8 cellular contexts compared by ENCODE assay signal in the genomic region with DNA sequence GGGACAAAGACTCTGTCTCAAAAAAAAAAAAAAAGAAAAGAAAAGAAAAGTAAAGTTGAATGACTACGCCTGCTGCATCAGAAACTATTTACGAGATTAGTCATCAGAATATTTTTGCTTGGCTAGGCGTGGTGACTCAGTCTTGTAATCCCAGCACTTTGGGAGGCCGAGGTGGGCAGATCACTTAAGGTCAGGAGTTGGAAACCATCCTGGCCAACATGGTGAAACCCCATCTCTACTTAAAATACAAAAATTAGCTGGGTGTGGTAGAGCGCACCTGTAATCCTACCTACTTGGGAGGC.
A peak's percentile ranks its signal among the peaks of the same experiment; 100 is the strongest.
DNase-seq lines count a peak whose midpoint lies in the region; ATAC-seq, FAIRE-seq and TF ChIP-seq lines count a peak whose summit lies in the region.
"Not testable (repeated sequence)": the region's sequence is repeated elsewhere in the genome, so short reads cannot be mapped to it uniquely, and the experiment has no call there.

No MANE protein-coding gene starts in this region.

- not testable (repeated sequence) for DNase-seq in Calu3
- DNase-seq in NB4 (ENCODE audit: low read depth) (peak; percentile 15), GM12878 (ENCODE audit: low read depth, low spot score) (peak; percentile 34), foreskin melanocyte (peak; percentile 53), small intestine (peak; percentile 49)

- not testable (repeated sequence) for H2AFZ ChIP-seq in GM12878 (ENCODE audit: control insufficient read depth, low read depth, low read length)

- H3K27ac ChIP-seq in HEK293 (ENCODE audit: extremely low read depth, low read depth, low read length); GM12878 (ENCODE audit: control insufficient read depth, insufficient read depth); small intestine (ENCODE audit: low read depth in 1 of 2, low read length in 1 of 2): not testable (repeated sequence)

- not testable (repeated sequence) for H3K27me3 Mint-ChIP-seq in Calu3 (ENCODE audit: unreplicated experiment)

- TF ChIP-seq POLR2A in NB4 (IDR thresholded peaks at IDR 0.05; ENCODE audit: extremely low read depth, insufficient read length); GM12878 (IDR thresholded peaks at IDR 0.05; ENCODE audit: low read depth, low read length): not testable (repeated sequence)

- TF ChIP-seq CTCF in Calu3 (IDR thresholded peaks at IDR 0.05; ENCODE audit: unreplicated experiment); HEK293 (tag by site-specific recombination; IDR thresholded peaks at IDR 0.05); NB4 (IDR thresholded peaks at IDR 0.05; ENCODE audit: low read depth, low read length); GM12878 (IDR thresholded peaks at IDR 0.05 in 2 of 3, conservative IDR thresholded peaks at IDR 0.05 in 1 of 3; ENCODE audit: control insufficient read depth in 2 of 3, extremely low read depth in 1 of 3, insufficient read depth in 1 of 3, low read depth in 3 of 3, low read length in 3 of 3): not testable (repeated sequence)

- peak overlapping the region; percentile 5 for H3K27ac Mint-ChIP-seq in Calu3 (ENCODE audit: unreplicated experiment)

- H3K79me2 ChIP-seq in GM12878 (ENCODE audit: control insufficient read depth, insufficient read depth, low read length): not testable (repeated sequence)

- peaks cover 17% of the 10 kb centered on the region for H3K36me3 Mint-ChIP-seq in Calu3 (ENCODE audit: insufficient read depth, unreplicated experiment)

- not testable (repeated sequence) for H4K20me1 ChIP-seq in GM12878 (ENCODE audit: control insufficient read depth, insufficient read depth)

- H3K36me3 ChIP-seq in HEK293 (ENCODE audit: control insufficient read depth in 2 of 2, insufficient read depth in 1 of 2, low read length in 2 of 2); GM12878 (ENCODE audit: control insufficient read depth in 2 of 2, insufficient read depth in 2 of 2, low read length in 1 of 2); small intestine (ENCODE audit: control insufficient read depth in 2 of 2, insufficient read depth in 2 of 2, low read length in 2 of 2): not testable (repeated sequence)

- H3K27me3 ChIP-seq in GM12878 (replicated peaks in 1 of 2; ENCODE audit: control insufficient read depth in 2 of 2, insufficient read depth in 2 of 2, low read length in 1 of 2); small intestine (ENCODE audit: control insufficient read depth in 2 of 2, insufficient read depth in 2 of 2, low read length in 2 of 2): not testable (repeated sequence)

- not testable (repeated sequence) for H3K4me2 ChIP-seq in GM12878 (ENCODE audit: control insufficient read depth, insufficient read depth)

- H3K9me3 ChIP-seq in HEK293 (ENCODE audit: control insufficient read depth, insufficient read depth, low read depth, low read length); GM12878 (replicated peaks; ENCODE audit: control insufficient read depth, insufficient read depth, low read length); small intestine (ENCODE audit: control insufficient read depth, low read depth): not testable (repeated sequence)

- CTCF ChIA-PET in Calu3 (lab: Charles Lee): interaction anchor here (0.8 to 1.1 kb wide), 5 partner anchors 8 to 64 kb away, joined by 3 to 6 read pairs (median 3); no protein-coding TSS in a partner anchor
- CTCF ChIA-PET in HEK293 (lab: Yijun Ruan, JAX): interaction anchor here (0.6 to 0.8 kb wide), 2 partner anchors 24 to 78 kb away, joined by 3 read pairs; no protein-coding TSS in a partner anchor
- CTCF ChIA-PET in GM12878 (lab: Yijun Ruan, JAX): not testable (repeated sequence)

- ATAC-seq in GM19023 (IDR thresholded peaks at IDR 0.05; ENCODE audit: unreplicated experiment) (peak; percentile 78), HG03175 (IDR thresholded peaks at IDR 0.05; ENCODE audit: unreplicated experiment) (peak; percentile 84), GM12878 (peak; percentile 90)

- TF ChIP-seq RAD21 in GM12878 (IDR thresholded peaks at IDR 0.05; ENCODE audit: insufficient read depth, low read depth, low read length): not testable (repeated sequence)

- H3K4me3 ChIP-seq in HEK293 (ENCODE audit: low read depth, low read length); NB4 (ENCODE audit: low read depth, low read length); GM12878; small intestine (ENCODE audit: low read depth in 1 of 2, low read length in 2 of 2): not testable (repeated sequence)

- WGBS in GM12878 (ENCODE audit: insufficient coverage, insufficient replicate concordance, low lambda C conversion rate, missing lambda C conversion rate): 0% methylated on average over 5 of the region's 5 CpGs
- 63 to 82% (median 66%) methylated on average over 5 of the region's 5 CpGs for WGBS in small intestine, 3 donors

- peaks cover 33% of the 10 kb centered on the region for H3K4me1 Mint-ChIP-seq in Calu3 (ENCODE audit: low read depth, unreplicated experiment)

- H3K9ac ChIP-seq in GM12878 (ENCODE audit: control insufficient read depth, insufficient read depth, low read length): not testable (repeated sequence)

- H3K4me3 Mint-ChIP-seq in Calu3 (ENCODE audit: low read depth, unreplicated experiment): peak overlapping the region; percentile 44

- RAD21 ChIA-PET in GM12878 (lab: Charles Lee; ENCODE audit: unreplicated experiment): not testable (repeated sequence)

- in situ Hi-C loops in GM12878 (cut with MboI): not testable (repeated sequence)

- POLR2A ChIA-PET in HEK293 (lab: Yijun Ruan, JAX): not testable (repeated sequence)
- POLR2A ChIA-PET in GM12878 (lab: Charles Lee): interaction anchor here (0.6 kb wide), 1 partner anchor 1264 kb away, joined by 3 read pairs; no protein-coding TSS in a partner anchor

- peak; percentile 83 for FAIRE-seq in GM12878 (lab: Jason Lieb, UNC)
- not testable (repeated sequence) for FAIRE-seq in small intestine (lab: Jason Lieb, UNC)

- TF ChIP-seq EP300 in GM12878 (IDR thresholded peaks at IDR 0.05; ENCODE audit: borderline replicate concordance in 1 of 2, control insufficient read depth in 1 of 2, low read depth in 2 of 2, low read length in 2 of 2): not testable (repeated sequence)

- SMC1A ChIA-PET in GM12878 (lab: Charles Lee; ENCODE audit: uncharacterized antibody, unreplicated experiment): not testable (repeated sequence)

- BruUV-seq in Calu3 (replicated peaks; lab: Mats Ljungman, UMichigan); GM12878 (replicated peaks; lab: Mats Ljungman, UMichigan): not testable (repeated sequence)

- H3K4me1 ChIP-seq in HEK293 (ENCODE audit: control insufficient read depth, insufficient read depth, low read length); GM12878 (ENCODE audit: control insufficient read depth, insufficient read depth, low read length); small intestine (ENCODE audit: control insufficient read depth in 2 of 2, insufficient read depth in 1 of 2, low read depth in 1 of 2, low read length in 1 of 2): not testable (repeated sequence)

- intact Hi-C loops in Calu3 (cut with micrococcal nuclease; ENCODE audit: unreplicated experiment) (loop anchor here (5.0 kb wide), 1 partner anchor 64 kb away; no protein-coding TSS in a partner anchor), GM12878 (cut with micrococcal nuclease; ENCODE audit: unreplicated experiment) (loop anchor here (5.0 kb wide), 1 partner anchor 74 kb away; no protein-coding TSS in a partner anchor)

- H3K9me3 Mint-ChIP-seq in Calu3 (ENCODE audit: low read depth, unreplicated experiment): not testable (repeated sequence)

TF ChIP-seq in HEK293, 187 proteins besides CTCF, POLR2A, EP300 and RAD21 (continues in another document):
- TF ChIP-seq PRDM1 (tag by site-specific recombination; IDR thresholded peaks at IDR 0.05): peak; percentile 57; the same call in 1 of the 2 replicates
- TF ChIP-seq, protein P1, sequence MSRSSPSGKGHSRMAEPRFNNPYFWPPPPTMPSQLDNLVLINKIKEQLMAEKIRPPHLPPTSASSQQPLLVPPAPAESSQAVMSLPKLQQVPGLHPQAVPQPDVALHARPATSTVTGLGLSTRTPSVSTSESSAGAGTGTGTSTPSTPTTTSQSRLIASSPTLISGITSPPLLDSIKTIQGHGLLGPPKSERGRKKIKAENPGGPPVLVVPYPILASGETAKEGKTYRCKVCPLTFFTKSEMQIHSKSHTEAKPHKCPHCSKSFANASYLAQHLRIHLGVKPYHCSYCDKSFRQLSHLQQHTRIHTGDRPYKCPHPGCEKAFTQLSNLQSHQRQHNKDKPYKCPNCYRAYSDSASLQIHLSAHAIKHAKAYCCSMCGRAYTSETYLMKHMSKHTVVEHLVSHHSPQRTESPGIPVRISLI (tag by site-specific recombination; IDR thresholded peaks at IDR 0.05): peak; percentile 25; the same call in 1 of the 2 replicates
- TF ChIP-seq SP7 (tag by site-specific recombination; IDR thresholded peaks at IDR 0.05): 0 out of 2 replicates have a peak, but pooled peaks have one; percentile 33

TF ChIP-seq in GM12878, 131 proteins besides CTCF, POLR2A, EP300 and RAD21:
- TF ChIP-seq RUNX3 (IDR thresholded peaks at IDR 0.05; ENCODE audit: low read length) (peak; percentile 16; the same call in 1 of the 2 replicates), JUNB (IDR thresholded peaks at IDR 0.05) (peak; percentile 62)
